9 cellular contexts compared by ENCODE assay signal in the genomic region with DNA sequence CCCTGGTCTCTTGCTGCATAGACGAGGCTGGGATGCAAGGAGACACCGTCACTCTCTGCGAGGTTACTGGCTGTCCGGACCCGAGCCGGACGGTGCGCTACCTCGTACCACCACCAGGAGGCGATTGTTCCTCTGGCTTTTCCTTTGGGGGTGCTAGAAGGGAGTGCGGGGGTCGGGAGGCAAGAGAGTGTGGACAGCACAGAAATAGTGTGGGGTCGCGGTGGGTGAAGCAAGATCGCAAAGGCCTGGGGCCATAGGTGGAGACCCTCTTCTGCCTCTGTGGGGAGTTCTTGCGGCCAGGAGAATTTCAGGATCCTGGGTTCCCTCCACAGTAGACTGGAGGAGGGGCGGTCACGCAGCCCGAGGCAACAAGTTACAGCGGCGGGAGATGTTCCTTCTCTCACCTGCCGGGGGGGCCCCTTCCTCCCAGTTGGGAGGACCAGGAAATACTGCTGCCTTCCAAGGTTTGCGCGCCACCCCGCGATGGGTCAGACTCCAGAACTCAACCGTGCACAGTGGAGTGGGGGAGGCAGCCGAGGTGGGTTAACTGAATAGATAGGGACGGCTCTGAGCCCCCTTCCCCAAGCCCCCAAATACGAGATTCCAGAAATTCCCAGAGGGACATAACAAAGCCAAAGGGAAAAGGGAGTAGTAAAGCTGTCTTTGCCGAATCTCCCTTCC. TPM values are rescaled to one million over a fixed set of nuclear protein-coding genes. Genes with fewer than 3 reads are reported as not detected.
A peak's percentile ranks its signal among the peaks of the same experiment; 100 is the strongest.
DNase-seq lines count a peak whose midpoint lies in the region; ATAC-seq, FAIRE-seq and TF ChIP-seq lines count a peak whose summit lies in the region.
"Had no signal": no experiment of that assay in that cellular context is flagged by ENCODE, and none has a peak within 500 bp of the region (broad histone marks: within the 10 kb centered on the region; RNA-seq: fewer than 3 reads in every experiment).

No MANE protein-coding gene starts in this region.

- peaks cover 19% of the 10 kb centered on the region for H3K4me1 ChIP-seq in HepG2 (ENCODE audit: insufficient read depth, low read length)

- FAIRE-seq in HepG2 (lab: Jason Lieb, UNC): peak; percentile 81

- no peak overlapping the region for H3K9ac ChIP-seq in HepG2 (ENCODE audit: insufficient read depth, low read depth, low read length)

- no peak for TF ChIP-seq EP300 in HepG2 (IDR thresholded peaks at IDR 0.05; ENCODE audit: low read depth in 2 of 2, low read length in 2 of 2)
- no peak for TF ChIP-seq EP300 in HepG2 (CRISPR knock-in tag; IDR thresholded peaks at IDR 0.05; ENCODE audit: borderline replicate concordance)

- H3K9me3 ChIP-seq in HepG2 (ENCODE audit: low read length): no peaks in the 10 kb centered on the region

- intact Hi-C loops in HepG2 (cut with micrococcal nuclease; ENCODE audit: unreplicated experiment): no loop called here

- BruUV-seq in HepG2 (replicated peaks; lab: Mats Ljungman, UMichigan): no TSS peak

- peak; percentile 68 for ATAC-seq in HepG2
- no peak for ATAC-seq in HG02642 (IDR thresholded peaks at IDR 0.05; ENCODE audit: poor library complexity, unreplicated experiment)
- ATAC-seq in HG03095 (IDR thresholded peaks at IDR 0.05; ENCODE audit: unreplicated experiment): no peak

- no peak for TF ChIP-seq POLR2A in HepG2 (IDR thresholded peaks at IDR 0.05; ENCODE audit: insufficient read depth in 1 of 2, low read depth in 2 of 2, low read length in 2 of 2)

- H2AFZ ChIP-seq in HepG2 (ENCODE audit: low read length): no peak overlapping the region

- peaks cover 14 to 68% of the 10 kb centered on the region in 2 experiments; a peak in 4 of 5 replicates for H3K27me3 ChIP-seq in HepG2 (ENCODE audit: control insufficient read depth in 1 of 2, insufficient read depth in 2 of 2, low read length in 2 of 2)

- H3K4me3 ChIP-seq in HepG2 (replicated peaks in 1 of 3; ENCODE audit: insufficient read depth in 1 of 3, low read depth in 2 of 3, low read length in 3 of 3): peak overlapping the region in 1 of 3 experiments; percentile 47; a peak in 1 of 6 replicates

- H4K20me1 ChIP-seq in HepG2 (ENCODE audit: insufficient read depth, low read length): no peaks in the 10 kb centered on the region

- TF ChIP-seq RAD21 in HepG2 (CRISPR knock-in tag; IDR thresholded peaks at IDR 0.05): peak; percentile 38

- WGBS in HepG2 (ENCODE audit: low lambda C conversion rate): 10% methylated on average over 22 of the region's 31 CpGs

- POLR2A ChIA-PET in HepG2 (lab: Yijun Ruan, JAX): no interaction called here

- H3K79me2 ChIP-seq in HepG2 (ENCODE audit: insufficient read depth, low read length): no peaks in the 10 kb centered on the region

- in situ Hi-C loops in HepG2 (cut with HindIII; ENCODE audit: extremely low pct_ligation_motif_present, low pct_unique_long_range_greater_than_20kb): no loop called here

- H3K4me2 ChIP-seq in HepG2 (ENCODE audit: low read depth, low read length): peak overlapping the region; percentile 39

- peak; percentile 91 for TF ChIP-seq CTCF in HepG2 (CRISPR knock-in tag; IDR thresholded peaks at IDR 0.05)

- DNase-seq in D341Med (ENCODE audit: low spot score) (peak; percentile 87), Kasumi-1 (lab: John Stamatoyannopoulos, UW) (peak; percentile 40 to 55), cerebellar cortex (ENCODE audit: low spot score) (peak; percentile 26), HepG2 (ENCODE audit: low spot score) (no peak)
- DNase-seq in activated CD4-positive, CD25-positive, alpha-beta regulatory T cell treated with anti-CD3 and anti-CD28 coated beads, Interleukin-2, amount 50 U/mL, for 16 hours (ENCODE audit: low read depth, low spot score): peak; percentile 39
- peak; percentile 56 for DNase-seq in stimulated activated CD8-positive, alpha-beta memory T cell treated with anti-CD3 and anti-CD28 coated beads, Interleukin-15, amount 100 ng/mL, for 1 hour (ENCODE audit: low read depth)

- CTCF ChIA-PET in HepG2 (lab: Yijun Ruan, JAX; ENCODE audit: low intra/inter-chr PET ratio, low total read pairs): interaction anchor here (1.0 kb wide), 1 partner anchor 67 kb away, joined by 4 read pairs; no protein-coding TSS in a partner anchor

- H3K36me3 ChIP-seq in HepG2 (replicated peaks in 1 of 2; ENCODE audit: control insufficient read depth in 1 of 2, insufficient read depth in 2 of 2, low read length in 2 of 2): no peaks in the 10 kb centered on the region

- H3K27ac ChIP-seq in HepG2 (ENCODE audit: extremely low read length, insufficient read depth, low read length): no peak overlapping the region

TF ChIP-seq in HepG2, 621 proteins besides CTCF, POLR2A, EP300 and RAD21 (continues in another document):
- TF ChIP-seq GABPA (IDR thresholded peaks at IDR 0.05; ENCODE audit: low read depth, low read length): no peak
- no peak for TF ChIP-seq GABPA (CRISPR knock-in tag; IDR thresholded peaks at IDR 0.05; ENCODE audit: low read depth)
- no peak for TF ChIP-seq SOX6 (IDR thresholded peaks at IDR 0.05)
- 0 out of 2 replicates have a peak, but pooled peaks have one; percentile 12 for TF ChIP-seq SOX6 (CRISPR knock-in tag; IDR thresholded peaks at IDR 0.05)

RNA-seq across cellular contexts. Expression of a gene that starts 6.9 kb away (rescaled TPM):
- not detected in 2 replicates for total RNA-seq in HepG2 (2016; rRNA removed; fragmentation: Illumina TruSeq; extraction: Trizol)
- total RNA-seq in HepG2 (2016; cell fraction: cytosol; rRNA removed; fragmentation: Illumina TruSeq; extraction: Trizol; ENCODE audit: low read depth): not detected in 2 replicates
- not detected in 2 replicates for total RNA-seq in HepG2 (2016; cell fraction: insoluble cytoplasmic fraction; rRNA removed; fragmentation: Illumina TruSeq; extraction: Trizol)
- total RNA-seq in HepG2 (2016; cell fraction: membrane; rRNA removed; fragmentation: Illumina TruSeq; extraction: Trizol): not detected in 2 replicates
- not detected in 2 replicates for total RNA-seq in HepG2 (2016; cell fraction: nucleus; rRNA removed; fragmentation: Illumina TruSeq; extraction: Trizol)
- polyA plus RNA-seq in HepG2 (2011; rRNA removed): not detected in 2 replicates
- not detected in 2 replicates for polyA plus RNA-seq in HepG2 (2011; cell fraction: cytosol; rRNA removed)
- not detected in 2 replicates for polyA plus RNA-seq in HepG2 (2011; cell fraction: nucleus; rRNA removed)
- polyA plus RNA-seq in HepG2 (2012): not detected in 2 replicates
- polyA plus RNA-seq in HepG2 (2016; cell fraction: cytosol; fragmentation: Illumina TruSeq; extraction: Trizol; ENCODE audit: low read depth): not detected in 2 replicates
- not detected in 2 replicates for polyA plus RNA-seq in HepG2 (2016; cell fraction: insoluble cytoplasmic fraction; fragmentation: Illumina TruSeq; extraction: Trizol; ENCODE audit: low read depth)
- 0.16 TPM in 1 of 2 replicates, not detected in the other for polyA plus RNA-seq in HepG2 (2016; cell fraction: membrane; fragmentation: Illumina TruSeq; extraction: Trizol; ENCODE audit: low read depth)
- not detected in 2 replicates for polyA plus RNA-seq in HepG2 (2016; cell fraction: nucleus; fragmentation: Illumina TruSeq; extraction: Trizol; ENCODE audit: insufficient read depth, low read depth)
- polyA minus RNA-seq in HepG2 (2011; rRNA and poly(A)+ RNA removed; ENCODE audit: low replicate concordance): 0.72 TPM in 1 of 2 replicates, not detected in the other
- not detected in 2 replicates for polyA minus RNA-seq in HepG2 (2011; cell fraction: cytosol; rRNA and poly(A)+ RNA removed)
- not detected in 2 replicates for polyA minus RNA-seq in HepG2 (2011; cell fraction: nucleus; rRNA and poly(A)+ RNA removed)
- total RNA-seq: T-helper 1 cell treated with Interleukin-12 subunit alpha and Interleukin-12 subunit beta and Interleukin-4 antibody, amounts not matched to agents 30 ng/mL and 1 ng/mL, for 36 hours had no signal

RNA-seq across cellular contexts. Expression of a gene that starts 13.2 kb away (rescaled TPM):
- total RNA-seq in HepG2 (2016; rRNA removed; fragmentation: Illumina TruSeq; extraction: Trizol): not detected in 2 replicates
- not detected in 2 replicates for total RNA-seq in HepG2 (2016; cell fraction: cytosol; rRNA removed; fragmentation: Illumina TruSeq; extraction: Trizol; ENCODE audit: low read depth)
- not detected in 2 replicates for total RNA-seq in HepG2 (2016; cell fraction: insoluble cytoplasmic fraction; rRNA removed; fragmentation: Illumina TruSeq; extraction: Trizol)
- total RNA-seq in HepG2 (2016; cell fraction: membrane; rRNA removed; fragmentation: Illumina TruSeq; extraction: Trizol): not detected in 2 replicates
- total RNA-seq in HepG2 (2016; cell fraction: nucleus; rRNA removed; fragmentation: Illumina TruSeq; extraction: Trizol): not detected in 2 replicates
- polyA plus RNA-seq in HepG2 (2011; rRNA removed): not detected in 2 replicates
- polyA plus RNA-seq in HepG2 (2011; cell fraction: cytosol; rRNA removed): 0.04 TPM in 1 of 2 replicates, not detected in the other
- not detected in 2 replicates for polyA plus RNA-seq in HepG2 (2011; cell fraction: nucleus; rRNA removed)
- polyA plus RNA-seq in HepG2 (2012): not detected in 2 replicates
- not detected in 2 replicates for polyA plus RNA-seq in HepG2 (2016; cell fraction: cytosol; fragmentation: Illumina TruSeq; extraction: Trizol; ENCODE audit: low read depth)
- not detected in 2 replicates for polyA plus RNA-seq in HepG2 (2016; cell fraction: insoluble cytoplasmic fraction; fragmentation: Illumina TruSeq; extraction: Trizol; ENCODE audit: low read depth)
- not detected in 2 replicates for polyA plus RNA-seq in HepG2 (2016; cell fraction: membrane; fragmentation: Illumina TruSeq; extraction: Trizol; ENCODE audit: low read depth)
- polyA plus RNA-seq in HepG2 (2016; cell fraction: nucleus; fragmentation: Illumina TruSeq; extraction: Trizol; ENCODE audit: insufficient read depth, low read depth): not detected in 2 replicates
- polyA minus RNA-seq in HepG2 (2011; rRNA and poly(A)+ RNA removed; ENCODE audit: low replicate concordance): not detected in 2 replicates
- polyA minus RNA-seq in HepG2 (2011; cell fraction: cytosol; rRNA and poly(A)+ RNA removed): not detected in 2 replicates
- not detected in 2 replicates for polyA minus RNA-seq in HepG2 (2011; cell fraction: nucleus; rRNA and poly(A)+ RNA removed)

RNA-seq across cellular contexts. Expression of a gene that starts 13.3 kb away (rescaled TPM):
- total RNA-seq in HepG2 (2016; rRNA removed; fragmentation: Illumina TruSeq; extraction: Trizol): not detected in 2 replicates
- total RNA-seq in HepG2 (2016; cell fraction: cytosol; rRNA removed; fragmentation: Illumina TruSeq; extraction: Trizol; ENCODE audit: low read depth): not detected in 2 replicates
- not detected in 2 replicates for total RNA-seq in HepG2 (2016; cell fraction: insoluble cytoplasmic fraction; rRNA removed; fragmentation: Illumina TruSeq; extraction: Trizol)
- total RNA-seq in HepG2 (2016; cell fraction: membrane; rRNA removed; fragmentation: Illumina TruSeq; extraction: Trizol): not detected in 2 replicates
- not detected in 2 replicates for total RNA-seq in HepG2 (2016; cell fraction: nucleus; rRNA removed; fragmentation: Illumina TruSeq; extraction: Trizol)
- polyA plus RNA-seq in HepG2 (2011; rRNA removed): not detected in 2 replicates
- not detected in 2 replicates for polyA plus RNA-seq in HepG2 (2011; cell fraction: cytosol; rRNA removed)
- polyA plus RNA-seq in HepG2 (2011; cell fraction: nucleus; rRNA removed): not detected in 2 replicates
- polyA plus RNA-seq in HepG2 (2012): not detected in 2 replicates
- polyA plus RNA-seq in HepG2 (2016; cell fraction: cytosol; fragmentation: Illumina TruSeq; extraction: Trizol; ENCODE audit: low read depth): not detected in 2 replicates
- polyA plus RNA-seq in HepG2 (2016; cell fraction: insoluble cytoplasmic fraction; fragmentation: Illumina TruSeq; extraction: Trizol; ENCODE audit: low read depth): not detected in 2 replicates
- not detected in 2 replicates for polyA plus RNA-seq in HepG2 (2016; cell fraction: membrane; fragmentation: Illumina TruSeq; extraction: Trizol; ENCODE audit: low read depth)
- not detected in 2 replicates for polyA plus RNA-seq in HepG2 (2016; cell fraction: nucleus; fragmentation: Illumina TruSeq; extraction: Trizol; ENCODE audit: insufficient read depth, low read depth)
- not detected in 2 replicates for polyA minus RNA-seq in HepG2 (2011; rRNA and poly(A)+ RNA removed; ENCODE audit: low replicate concordance)
- not detected in 2 replicates for polyA minus RNA-seq in HepG2 (2011; cell fraction: cytosol; rRNA and poly(A)+ RNA removed)
- polyA minus RNA-seq in HepG2 (2011; cell fraction: nucleus; rRNA and poly(A)+ RNA removed): not detected in 2 replicates
